11 cellular contexts compared by ENCODE assay signal in the genomic region with DNA sequence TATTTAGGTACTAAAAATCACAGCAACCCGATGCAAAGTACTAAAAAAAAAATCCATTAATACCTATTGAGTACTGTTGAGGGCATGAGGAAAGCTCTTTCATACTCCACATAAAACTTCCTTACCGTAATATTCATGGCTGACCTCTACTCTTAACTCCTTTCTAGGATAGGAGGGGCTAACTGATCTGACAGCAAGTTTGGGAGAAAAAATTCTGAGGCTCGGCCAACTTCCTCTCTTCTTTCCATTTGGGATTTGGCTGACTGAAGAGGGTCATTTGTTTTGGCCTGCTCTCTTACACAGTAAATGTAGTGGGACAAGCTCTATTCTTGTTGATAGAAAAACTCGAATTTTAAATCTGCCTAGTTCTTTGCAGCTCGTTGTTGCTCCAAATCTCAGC. TPM values are rescaled to one million over a fixed set of nuclear protein-coding genes. Genes with fewer than 3 reads are reported as not detected.
DNase-seq lines count a peak whose midpoint lies in the region; ATAC-seq, FAIRE-seq and TF ChIP-seq lines count a peak whose summit lies in the region.
"Had no signal": no experiment of that assay in that cellular context is flagged by ENCODE, and none has a peak within 500 bp of the region (broad histone marks: within the 10 kb centered on the region; RNA-seq: fewer than 3 reads in every experiment).

No MANE protein-coding gene starts in this region.

- H3K36me3 Mint-ChIP-seq in naive thymus-derived CD4-positive, alpha-beta T cell = peaks cover 0 to 11% (median 4%) of the 10 kb centered on the region in 5 donors

- ATAC-seq in naive thymus-derived CD4-positive, alpha-beta T cell = no peak
- ATAC-seq: body of pancreas had no signal

- peak overlapping the region in 5 of 10 donors; percentile 26 to 55 (median 45) for H3K4me3 Mint-ChIP-seq in naive thymus-derived CD4-positive, alpha-beta T cell

- no peaks in the 10 kb centered on the region for H4K20me1 ChIP-seq in KMS-11 (ENCODE audit: insufficient read depth)

- H3K36me3 ChIP-seq in KMS-11 (ENCODE audit: insufficient read depth) = no peaks in the 10 kb centered on the region
- H3K36me3 ChIP-seq in naive thymus-derived CD4-positive, alpha-beta T cell (ENCODE audit: control insufficient read depth in 2 of 3, insufficient read depth in 3 of 3, low read length in 3 of 3) = no peaks in the 10 kb centered on the region
- H3K36me3 ChIP-seq in A673 (ENCODE audit: insufficient read depth, low read length, poor library complexity, severe bottlenecking) = no peaks in the 10 kb centered on the region

- no peaks in the 10 kb centered on the region for H3K9me3 ChIP-seq in naive thymus-derived CD4-positive, alpha-beta T cell (ENCODE audit: control insufficient read depth in 2 of 3, low read length in 3 of 3)
- H3K9me3 ChIP-seq in A673 (ENCODE audit: low read depth, low read length, poor library complexity, severe bottlenecking) = no peaks in the 10 kb centered on the region
- H3K9me3 ChIP-seq: body of pancreas had no signal

- no peak overlapping the region for H2AFZ ChIP-seq in KMS-11 (ENCODE audit: low read depth)

- H3K27ac ChIP-seq in KMS-11 (no peak overlapping the region), A673 (ENCODE audit: low read depth, low read length, poor library complexity, severe bottlenecking) (no peak overlapping the region)
- peak overlapping the region; percentile 24 for H3K27ac ChIP-seq in naive thymus-derived CD4-positive, alpha-beta T cell (ENCODE audit: low read depth, low read length)
- H3K27ac ChIP-seq: body of pancreas had no signal

- DNase-seq in DMS79 (lab: John Stamatoyannopoulos, UW) (peak; percentile 8), fibroblast of peridontal ligament (ENCODE audit: extremely low read depth) (peak; percentile 33), urothelium cell line (ENCODE audit: low spot score) (no peak), DMS153 treated with DMSO at 0.1 percent for 48 hours (lab: John Stamatoyannopoulos, UW; ENCODE audit: unreplicated experiment) (no peak), A673 (ENCODE audit: low spot score) (no peak)
- DNase-seq in naive thymus-derived CD4-positive, alpha-beta T cell = no peak
- DNase-seq: body of pancreas, C1 segment of cervical spinal cord, foreskin melanocyte, SIG-M5 had no signal

- 0 out of 2 replicates have a peak, but pooled peaks cover 6% of the 10 kb centered on the region for H3K79me2 ChIP-seq in KMS-11 (ENCODE audit: insufficient read depth, low read depth)

- H3K4me2 ChIP-seq in KMS-11 = peak overlapping the region; percentile 36; the same call in 1 of the 2 replicates

- no peaks in the 10 kb centered on the region for H3K27me3 ChIP-seq in KMS-11 (ENCODE audit: insufficient read depth, low read depth)
- no peaks in the 10 kb centered on the region for H3K27me3 ChIP-seq in naive thymus-derived CD4-positive, alpha-beta T cell (ENCODE audit: control insufficient read depth in 2 of 2, insufficient read depth in 2 of 2, low read length in 2 of 2)
- H3K27me3 ChIP-seq in A673 (replicated peaks; ENCODE audit: insufficient read depth, low read depth, low read length, poor library complexity) = no peaks in the 10 kb centered on the region
- H3K27me3 ChIP-seq: body of pancreas had no signal

- no peak overlapping the region for H3K4me3 ChIP-seq in KMS-11 (IDR thresholded peaks at IDR 0.05; ENCODE audit: insufficient read depth, low read depth, low read length)
- H3K4me3 ChIP-seq in naive thymus-derived CD4-positive, alpha-beta T cell (ENCODE audit: low read length) = no peak overlapping the region
- no peak overlapping the region for H3K4me3 ChIP-seq in A673 (ENCODE audit: low read depth, low read length, poor library complexity, severe bottlenecking)
- H3K4me3 ChIP-seq: body of pancreas had no signal

- H3K9me3 Mint-ChIP-seq in naive thymus-derived CD4-positive, alpha-beta T cell = peaks cover 0 to 3% (median 0%) of the 10 kb centered on the region in 11 donors

- H3K27ac Mint-ChIP-seq in naive thymus-derived CD4-positive, alpha-beta T cell = peak overlapping the region; percentile 15 to 92 (median 86)

- POLR2A ChIA-PET in naive thymus-derived CD4-positive, alpha-beta T cell (lab: Charles Lee) = interaction anchor here (0.7 to 4.1 kb wide), 5 partner anchors 9 to 758 kb away, joined by 3 to 61 read pairs (median 4); a partner anchor contains a TSS
- POLR2A ChIA-PET in A673 (lab: Charles Lee; ENCODE audit: low non-redundant PET) = no interaction called here

- intact Hi-C loops in naive thymus-derived CD4-positive, alpha-beta T cell (cut with micrococcal nuclease) = loop anchor here (1.0 kb wide), 1 partner anchor 9 kb away; a partner anchor contains a TSS
- intact Hi-C loops in A673 (cut with micrococcal nuclease; ENCODE audit: unreplicated experiment) = no loop called here

- peaks cover 10 to 57% (median 38%) of the 10 kb centered on the region in 7 donors for H3K4me1 Mint-ChIP-seq in naive thymus-derived CD4-positive, alpha-beta T cell

- H3K27me3 Mint-ChIP-seq in naive thymus-derived CD4-positive, alpha-beta T cell = peaks cover 0 to 4% (median 0%) of the 10 kb centered on the region in 5 donors

- BruUV-seq in A673 (replicated peaks; lab: Mats Ljungman, UMichigan) = no TSS peak

- CTCF ChIA-PET in naive thymus-derived CD4-positive, alpha-beta T cell (lab: Charles Lee) = no interaction called here
- CTCF ChIA-PET in A673 (lab: Charles Lee) = no interaction called here

- FAIRE-seq in urothelium cell line (lab: Jason Lieb, UNC) = no peak

- no peak overlapping the region for H3K9ac ChIP-seq in KMS-11

- TF ChIP-seq CTCF in KMS-11 (conservative IDR thresholded peaks at IDR 0.05; ENCODE audit: low read depth, low read length) (no peak), A673 (conservative IDR thresholded peaks at IDR 0.05; ENCODE audit: low read depth, low read length) (no peak)

- peaks cover 34% of the 10 kb centered on the region for H3K4me1 ChIP-seq in KMS-11 (ENCODE audit: low read depth, poor library complexity, severe bottlenecking)
- H3K4me1 ChIP-seq in naive thymus-derived CD4-positive, alpha-beta T cell (ENCODE audit: control insufficient read depth in 2 of 2, insufficient read depth in 2 of 2, low read length in 2 of 2) = peaks cover 15 to 16% of the 10 kb centered on the region in 2 donors
- no peaks in the 10 kb centered on the region for H3K4me1 ChIP-seq in A673 (ENCODE audit: insufficient read depth, low read length, poor library complexity, severe bottlenecking)
- H3K4me1 ChIP-seq: body of pancreas had no signal

RNA-seq across cellular contexts. Expression of a gene that starts 9.4 kb away (rescaled TPM):
- 10 to 100 TPM; 22.4 to 34.7 (median 30.4) TPM for total RNA-seq in naive thymus-derived CD4-positive, alpha-beta T cell
- 10 to 100 TPM; 17.4 to 21.9 TPM for polyA plus RNA-seq in naive thymus-derived CD4-positive, alpha-beta T cell
- 22.8 and 28.5 TPM in 2 replicates for total RNA-seq in A673 (2021)

Comparison
In these comparisons a context has a peak if more than half of its experiments do, and no peak if none do; other contexts are left out.
1. DNase-seq: peak in DMS79 (single experiment) and fibroblast of peridontal ligament (single experiment); none in naive thymus-derived CD4-positive, alpha-beta T cell (0 of 9), urothelium cell line (single experiment), DMS153 treated with DMSO at 0.1 percent for 48 hours (single experiment) and A673 (single experiment).